17 cellular contexts compared by ENCODE assay signal in the genomic region with DNA sequence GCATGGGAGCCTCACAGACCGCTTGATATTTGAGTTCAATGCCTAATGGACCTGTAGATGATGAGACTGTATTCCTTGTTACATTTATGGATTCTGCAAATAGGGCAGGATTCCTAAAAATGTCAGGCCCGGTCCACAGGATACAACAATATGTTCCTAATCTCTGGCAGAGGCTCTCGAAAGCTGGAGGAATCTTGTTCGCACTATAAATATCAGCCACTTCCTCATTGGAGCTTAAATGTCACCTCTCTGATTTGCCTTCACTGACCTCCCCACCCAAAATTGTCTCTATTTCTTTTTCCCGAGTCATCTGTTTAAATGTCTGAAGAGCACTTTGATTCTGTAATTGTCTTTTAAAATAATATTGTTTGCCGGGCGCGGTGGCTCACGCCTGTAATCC. TPM values are rescaled to one million over a fixed set of nuclear protein-coding genes. Genes with fewer than 3 reads are reported as not detected.
DNase-seq lines count a peak whose midpoint lies in the region; ATAC-seq and TF ChIP-seq lines count a peak whose summit lies in the region.
"Had no signal": no experiment of that assay in that cellular context is flagged by ENCODE, and none has a peak within 500 bp of the region (broad histone marks: within the 10 kb centered on the region; RNA-seq: fewer than 3 reads in every experiment).

No MANE protein-coding gene starts in this region.

- CTCF ChIA-PET in mammary epithelial cell (lab: Charles Lee; ENCODE audit: low non-redundant PET) (no interaction called here), MCF 10A (lab: Yijun Ruan, JAX) (interaction anchor here (0.5 to 1.3 kb wide), 4 partner anchors 10 to 563 kb away, joined by 3 to 4 read pairs (median 4); no protein-coding TSS in a partner anchor)
- CTCF ChIA-PET in activated CD4-positive, alpha-beta T cell treated with anti-CD3 and anti-CD28 coated beads for 36 hours (lab: Charles Lee): interaction anchor here (1.4 kb wide), 1 partner anchor 8 kb away, joined by 5 read pairs; no protein-coding TSS in a partner anchor

- H3K79me2 ChIP-seq in mammary epithelial cell (ENCODE audit: insufficient read depth, low read length): no peaks in the 10 kb centered on the region

- no peaks in the 10 kb centered on the region for H4K20me1 ChIP-seq in mammary epithelial cell (ENCODE audit: insufficient read depth, low read length)
- H4K20me1 ChIP-seq: BLaER1 had no signal

- H3K27ac ChIP-seq in mammary epithelial cell (ENCODE audit: insufficient read depth, low read depth, low read length) (peak overlapping the region; percentile 57), RWPE2 (ENCODE audit: poor library complexity, severe bottlenecking) (peak overlapping the region; percentile 80)
- H3K27ac ChIP-seq: 22Rv1, BLaER1 had no signal

- no peak overlapping the region for H3K4me3 Mint-ChIP-seq in MCF 10A (ENCODE audit: unreplicated experiment)
- H3K4me3 Mint-ChIP-seq in dendritic cell treated with granulocyte-macrophage colony-stimulating factor and Interleukin-4, amounts not matched to agents 40 ng/mL and 50 ng/mL, for 4 days: no peak overlapping the region
- no peak overlapping the region for H3K4me3 Mint-ChIP-seq in immature natural killer cell
- no peak overlapping the region for H3K4me3 Mint-ChIP-seq in activated CD4-positive, alpha-beta T cell treated with anti-CD3 and anti-CD28 coated beads for 36 hours
- H3K4me3 Mint-ChIP-seq: CD14-positive monocyte; CD4-positive, alpha-beta memory T cell had no signal

- H3K4me1 Mint-ChIP-seq in MCF 10A (ENCODE audit: insufficient read depth, unreplicated experiment): peaks cover 11% of the 10 kb centered on the region
- H3K4me1 Mint-ChIP-seq in dendritic cell treated with granulocyte-macrophage colony-stimulating factor and Interleukin-4, amounts not matched to agents 40 ng/mL and 50 ng/mL, for 4 days (ENCODE audit: low read depth): peaks cover 65% of the 10 kb centered on the region
- no peaks in the 10 kb centered on the region for H3K4me1 Mint-ChIP-seq in immature natural killer cell
- H3K4me1 Mint-ChIP-seq in activated CD4-positive, alpha-beta T cell treated with anti-CD3 and anti-CD28 coated beads for 36 hours: peaks cover 2% of the 10 kb centered on the region
- H3K4me1 Mint-ChIP-seq: CD4-positive, alpha-beta memory T cell had no signal

- dilution Hi-C loops in mammary epithelial cell (cut with HindIII; ENCODE audit: low sequenced_read_pairs): no loop called here

- H3K36me3 ChIP-seq in mammary epithelial cell (ENCODE audit: insufficient read depth, low read length): no peaks in the 10 kb centered on the region
- H3K36me3 ChIP-seq in RWPE2 (ENCODE audit: low read depth): no peaks in the 10 kb centered on the region
- H3K36me3 ChIP-seq: BLaER1 had no signal

- ATAC-seq in RWPE2 (ENCODE audit: low read depth): no peak
- ATAC-seq in activated CD4-positive, alpha-beta T cell treated with anti-CD3 and anti-CD28 coated beads for 36 hours: no peak
- ATAC-seq: HCT116 had no signal

- H3K9me3 ChIP-seq in mammary epithelial cell (replicated peaks; ENCODE audit: insufficient read depth, low read length) (no peaks in the 10 kb centered on the region), RWPE2 (ENCODE audit: severe bottlenecking) (no peaks in the 10 kb centered on the region)
- H3K9me3 ChIP-seq: BLaER1 had no signal

- no peaks in the 10 kb centered on the region for H3K27me3 Mint-ChIP-seq in MCF 10A (ENCODE audit: insufficient read depth, unreplicated experiment)
- no peaks in the 10 kb centered on the region for H3K27me3 Mint-ChIP-seq in dendritic cell treated with granulocyte-macrophage colony-stimulating factor and Interleukin-4, amounts not matched to agents 40 ng/mL and 50 ng/mL, for 4 days
- peaks cover 4 to 10% (median 8%) of the 10 kb centered on the region in 3 donors for H3K27me3 Mint-ChIP-seq in immature natural killer cell (ENCODE audit: low read depth in 3 of 3)
- H3K27me3 Mint-ChIP-seq in activated CD4-positive, alpha-beta T cell treated with anti-CD3 and anti-CD28 coated beads for 36 hours: peaks cover 6% of the 10 kb centered on the region

- POLR2A ChIA-PET in MCF 10A (lab: Yijun Ruan, JAX): interaction anchor here (0.7 to 4.0 kb wide), 3 partner anchors 9 to 13 kb away, joined by 3 to 27 read pairs (median 3); partner anchors contain the start of gene ACSL3
- POLR2A ChIA-PET in activated CD4-positive, alpha-beta T cell treated with anti-CD3 and anti-CD28 coated beads for 36 hours (lab: Charles Lee): no interaction called here

- H3K9ac ChIP-seq in mammary epithelial cell (ENCODE audit: insufficient read depth, low read length): no peak overlapping the region
- H3K9ac ChIP-seq: BLaER1 had no signal

- peak overlapping the region; percentile 21 for H2AFZ ChIP-seq in mammary epithelial cell (ENCODE audit: low read depth, low read length)

- DNase-seq in mammary epithelial cell (no peak), MCF 10A (ENCODE audit: unreplicated experiment) (no peak), RWPE2 (ENCODE audit: low spot score) (no peak), immature natural killer cell (no peak), NCI-H748 (lab: John Stamatoyannopoulos, UW; ENCODE audit: unreplicated experiment) (no peak)
- DNase-seq in activated CD4-positive, alpha-beta T cell treated with anti-CD3 and anti-CD28 coated beads for 36 hours: no peak
- DNase-seq: CD4-positive, alpha-beta memory T cell; DMS153; DMS79; GDM1; GOT3; H7 had no signal

- intact Hi-C loops in mammary epithelial cell (cut with micrococcal nuclease) (no loop called here), MCF 10A (cut with micrococcal nuclease) (no loop called here)
- intact Hi-C loops in dendritic cell treated with granulocyte-macrophage colony-stimulating factor and Interleukin-4, amounts not matched to agents 40 ng/mL and 50 ng/mL, for 4 days (cut with micrococcal nuclease): loop anchor here (5.0 kb wide), 1 partner anchor 142 kb away; no protein-coding TSS in a partner anchor
- intact Hi-C loops in activated CD4-positive, alpha-beta T cell treated with anti-CD3 and anti-CD28 coated beads for 36 hours (cut with DNase I, micrococcal nuclease): no loop called here

- no peak overlapping the region for H3K4me3 ChIP-seq in mammary epithelial cell (replicated peaks in 1 of 3; ENCODE audit: insufficient read depth in 1 of 3, low read depth in 2 of 3, low read length in 3 of 3)
- no peak overlapping the region for H3K4me3 ChIP-seq in RWPE2 (ENCODE audit: severe bottlenecking)
- H3K4me3 ChIP-seq: BLaER1 had no signal

- no peak overlapping the region for H3K27ac Mint-ChIP-seq in MCF 10A (ENCODE audit: low read depth, unreplicated experiment)
- peak overlapping the region; percentile 81 for H3K27ac Mint-ChIP-seq in dendritic cell treated with granulocyte-macrophage colony-stimulating factor and Interleukin-4, amounts not matched to agents 40 ng/mL and 50 ng/mL, for 4 days
- H3K27ac Mint-ChIP-seq in immature natural killer cell: no peak overlapping the region
- no peak overlapping the region for H3K27ac Mint-ChIP-seq in activated CD4-positive, alpha-beta T cell treated with anti-CD3 and anti-CD28 coated beads for 36 hours
- H3K27ac Mint-ChIP-seq: CD4-positive, alpha-beta memory T cell had no signal

- no peaks in the 10 kb centered on the region for H3K27me3 ChIP-seq in mammary epithelial cell (ENCODE audit: insufficient read depth, low read length)
- no peaks in the 10 kb centered on the region for H3K27me3 ChIP-seq in RWPE2 (ENCODE audit: insufficient read depth, poor library complexity, severe bottlenecking)
- H3K27me3 ChIP-seq: BLaER1 had no signal

- in situ Hi-C loops in mammary epithelial cell (cut with MboI; ENCODE audit: low sequenced_read_pairs in 2 of 2): no loop called here

- TF ChIP-seq CTCF in mammary epithelial cell (conservative IDR thresholded peaks at IDR 0.05 in 1 of 2, IDR thresholded peaks at IDR 0.05 in 1 of 2; ENCODE audit: extremely low read depth in 1 of 2, insufficient read depth in 1 of 2, low read depth in 1 of 2, low read length in 2 of 2): no peak
- no peak for TF ChIP-seq CTCF in MCF 10A (IDR thresholded peaks at IDR 0.05; ENCODE audit: unreplicated experiment)
- TF ChIP-seq CTCF in RWPE2 (IDR thresholded peaks at IDR 0.05; ENCODE audit: poor library complexity, severe bottlenecking): no peak

- H3K4me2 ChIP-seq in mammary epithelial cell (ENCODE audit: insufficient read depth, low read depth, low read length): no peak overlapping the region
- H3K4me2 ChIP-seq: BLaER1 had no signal

- H3K4me1 ChIP-seq in mammary epithelial cell (ENCODE audit: insufficient read depth, low read length): peaks cover 20% of the 10 kb centered on the region
- H3K4me1 ChIP-seq in RWPE2 (ENCODE audit: insufficient read depth, poor library complexity, severe bottlenecking): peaks cover 34% of the 10 kb centered on the region
- H3K4me1 ChIP-seq: BLaER1 had no signal

- WGBS in mammary epithelial cell (ENCODE audit: low coverage, missing lambda C conversion rate): 92% methylated on average over 7 of the region's 9 CpGs

- H3K36me3 Mint-ChIP-seq in MCF 10A (ENCODE audit: insufficient read depth, unreplicated experiment) (no peaks in the 10 kb centered on the region), immature natural killer cell (no peaks in the 10 kb centered on the region)
- H3K36me3 Mint-ChIP-seq in dendritic cell treated with granulocyte-macrophage colony-stimulating factor and Interleukin-4, amounts not matched to agents 40 ng/mL and 50 ng/mL, for 4 days (ENCODE audit: low read depth): no peaks in the 10 kb centered on the region
- H3K36me3 Mint-ChIP-seq in activated CD4-positive, alpha-beta T cell treated with anti-CD3 and anti-CD28 coated beads for 36 hours (ENCODE audit: low read depth): no peaks in the 10 kb centered on the region
- H3K36me3 Mint-ChIP-seq: CD14-positive monocyte; CD4-positive, alpha-beta memory T cell had no signal

- H3K9me3 Mint-ChIP-seq in MCF 10A (ENCODE audit: unreplicated experiment) (no peaks in the 10 kb centered on the region), immature natural killer cell (no peaks in the 10 kb centered on the region)
- H3K9me3 Mint-ChIP-seq in dendritic cell treated with granulocyte-macrophage colony-stimulating factor and Interleukin-4, amounts not matched to agents 40 ng/mL and 50 ng/mL, for 4 days: no peaks in the 10 kb centered on the region
- no peaks in the 10 kb centered on the region for H3K9me3 Mint-ChIP-seq in activated CD4-positive, alpha-beta T cell treated with anti-CD3 and anti-CD28 coated beads for 36 hours (ENCODE audit: low read depth)
- H3K9me3 Mint-ChIP-seq: CD14-positive monocyte; CD4-positive, alpha-beta memory T cell had no signal

- BruUV-seq in mammary epithelial cell (replicated peaks; lab: Mats Ljungman, UMichigan): no TSS peak
- BruUV-seq in MCF 10A (replicated peaks; lab: Mats Ljungman, UMichigan): no TSS peak

RNA-seq across cellular contexts. Expression of gene ACSL3, which starts 12.0 kb away (rescaled TPM):
- total RNA-seq in mammary epithelial cell: 100 to 1,000 TPM; 199 to 213 TPM
- polyA plus RNA-seq in mammary epithelial cell: 110 TPM
- polyA minus RNA-seq in mammary epithelial cell: 656 TPM
- total RNA-seq in MCF 10A (2022): 183 and 203 TPM in 2 replicates
- 10 to 100 TPM; 25.7 to 37.4 (median 37.3) TPM for polyA plus RNA-seq in immature natural killer cell
- total RNA-seq in activated CD4-positive, alpha-beta T cell treated with anti-CD3 and anti-CD28 coated beads for 36 hours: 10 to 100 TPM; 46.2 to 48.8 TPM
